9 cellular contexts compared by ENCODE assay signal in genomic region chr6:52514514-52514913, GRCh38.
DNase-seq lines count a peak whose midpoint lies in the region; ATAC-seq and TF ChIP-seq lines count a peak whose summit lies in the region.
"Had no signal": no experiment of that assay in that cellular context is flagged by ENCODE, and none has a peak within 500 bp of the region (broad histone marks: within the 10 kb centered on the region; RNA-seq: fewer than 3 reads in every experiment).

No MANE protein-coding gene starts in this region.

- H3K27ac Mint-ChIP-seq in GM23338 (peak overlapping the region; percentile 16; the same call in 1 of the 2 replicates), glutamatergic neuron (ENCODE audit: unreplicated experiment) (peak overlapping the region; percentile 81)

- no peak overlapping the region for H3K4me2 ChIP-seq in GM23338

- no peak for ATAC-seq in GM23338

- H3K27ac ChIP-seq in GM23338 (ENCODE audit: low read depth) (no peak overlapping the region), skeletal muscle tissue (ENCODE audit: low read depth, low read length) (peak overlapping the region; percentile 51), caudate nucleus (ENCODE audit: low read depth, low read length) (no peak overlapping the region)

- TF ChIP-seq CTCF in GM23338 (conservative IDR thresholded peaks at IDR 0.05; ENCODE audit: low read depth in 2 of 2) (no peak), glutamatergic neuron (IDR thresholded peaks at IDR 0.05; ENCODE audit: partially characterized antibody, unreplicated experiment) (no peak)

- H3K4me3 ChIP-seq in GM23338: no peak overlapping the region
- no peak overlapping the region for H3K4me3 ChIP-seq in skeletal muscle tissue (ENCODE audit: low read length in 3 of 3)

- no peaks in the 10 kb centered on the region for H3K9me2 ChIP-seq in GM23338 (ENCODE audit: insufficient read depth)

- H3K27me3 Mint-ChIP-seq in GM23338 (ENCODE audit: insufficient read depth, low read depth, poor library complexity) (peaks cover 9% of the 10 kb centered on the region), glutamatergic neuron (ENCODE audit: unreplicated experiment) (no peaks in the 10 kb centered on the region)

- no peak overlapping the region for H3K9ac ChIP-seq in skeletal muscle tissue (ENCODE audit: low read depth in 1 of 3, low read length in 3 of 3)

- H3K4me1 Mint-ChIP-seq in GM23338: peaks cover 48% of the 10 kb centered on the region
- peaks cover 42% of the 10 kb centered on the region for H3K4me1 Mint-ChIP-seq in glutamatergic neuron (ENCODE audit: low read depth, unreplicated experiment)

- H3K27me3 ChIP-seq in GM23338 (ENCODE audit: insufficient read depth) (no peaks in the 10 kb centered on the region), skeletal muscle tissue (ENCODE audit: control insufficient read depth in 3 of 3, insufficient read depth in 3 of 3, low read length in 3 of 3) (no peaks in the 10 kb centered on the region)

- H3F3A ChIP-seq in GM23338 (replicated peaks; ENCODE audit: low read depth): no peaks in the 10 kb centered on the region

- H4K20me1 ChIP-seq in GM23338 (replicated peaks; ENCODE audit: insufficient read depth): 0 out of 2 replicates have a peak, but pooled peaks cover 2% of the 10 kb centered on the region

- DNase-seq in GM23338 (ENCODE audit: low spot score) (no peak), SW480 (ENCODE audit: low spot score) (peak; percentile 20), glutamatergic neuron (no peak), caudate nucleus (lab: John Stamatoyannopoulos, UW) (no peak), SHP77 (lab: John Stamatoyannopoulos, UW) (no peak), NCI-H1930 (lab: John Stamatoyannopoulos, UW) (no peak), DMS153 (lab: John Stamatoyannopoulos, UW) (no peak)
- DNase-seq: activated naive CD4-positive, alpha-beta T cell treated with Interleukin-2 at 50 U/mL for 16 hours had no signal

- 0 out of 2 replicates have a peak, but pooled peaks cover 1% of the 10 kb centered on the region for H3K79me2 ChIP-seq in GM23338 (replicated peaks; ENCODE audit: insufficient read depth)

- no peaks in the 10 kb centered on the region for H3K9me3 ChIP-seq in skeletal muscle tissue (ENCODE audit: control insufficient read depth in 3 of 3, low read length in 3 of 3)

- H3K36me3 Mint-ChIP-seq in GM23338 (ENCODE audit: low read depth): peaks cover 26% of the 10 kb centered on the region
- H3K36me3 Mint-ChIP-seq in glutamatergic neuron (ENCODE audit: unreplicated experiment): no peaks in the 10 kb centered on the region

- H3K36me3 ChIP-seq in GM23338 (ENCODE audit: insufficient read depth): peaks cover 3% of the 10 kb centered on the region
- peaks cover 0 to 7% (median 1%) of the 10 kb centered on the region in 3 donors for H3K36me3 ChIP-seq in skeletal muscle tissue (ENCODE audit: control insufficient read depth in 3 of 3, insufficient read depth in 3 of 3, low read length in 3 of 3)

- peaks cover 18% of the 10 kb centered on the region for H3K4me1 ChIP-seq in GM23338 (ENCODE audit: insufficient read depth)
- H3K4me1 ChIP-seq in skeletal muscle tissue (ENCODE audit: control insufficient read depth in 3 of 3, insufficient read depth in 3 of 3, low read length in 3 of 3): peaks cover 42 to 59% (median 51%) of the 10 kb centered on the region in 3 donors

- no peaks in the 10 kb centered on the region for H3K9me3 Mint-ChIP-seq in GM23338
- H3K9me3 Mint-ChIP-seq in glutamatergic neuron (ENCODE audit: unreplicated experiment): peaks cover 2% of the 10 kb centered on the region

- H2AFZ ChIP-seq in GM23338: no peak overlapping the region

- H3K4me3 Mint-ChIP-seq in GM23338: no peak overlapping the region
- peak overlapping the region; percentile 3 for H3K4me3 Mint-ChIP-seq in glutamatergic neuron (ENCODE audit: unreplicated experiment)

TF ChIP-seq in GM23338, 12 proteins besides CTCF, POLR2A, EP300 and RAD21:
- TF ChIP-seq POLR2AphosphoS5 (IDR thresholded peaks at IDR 0.05; ENCODE audit: low read depth) (no peak), STAT1 (IDR thresholded peaks at IDR 0.05; ENCODE audit: unreplicated experiment) (no peak)
